24 cellular contexts compared by ENCODE assay signal in genomic region chr6:1820165-1820564, GRCh38.
DNase-seq lines count a peak whose midpoint lies in the region; ATAC-seq, FAIRE-seq and TF ChIP-seq lines count a peak whose summit lies in the region.
"Had no signal": no experiment of that assay in that cellular context is flagged by ENCODE, and none has a peak within 500 bp of the region (broad histone marks: within the 10 kb centered on the region; RNA-seq: fewer than 3 reads in every experiment).

No MANE protein-coding gene starts in this region.

- in situ Hi-C loops in HepG2 (cut with HindIII; ENCODE audit: extremely low pct_ligation_motif_present, low pct_unique_long_range_greater_than_20kb), result no loop called here

- WGBS in HepG2 (ENCODE audit: low lambda C conversion rate), result 87% methylated on average over 1 of the region's 1 CpG

- H3K27me3 Mint-ChIP-seq in HFFc6 (ENCODE audit: insufficient read depth) (peaks cover 1% of the 10 kb centered on the region; the same call in 1 of the 2 replicates), chondrocyte (ENCODE audit: low read depth) (no peaks in the 10 kb centered on the region)
- H3K27me3 Mint-ChIP-seq in natural killer cell treated with Interleukin-12 subunit alpha and Interleukin-12 subunit beta and Interleukin-15 and Interleukin-18, amount 100 ng/mL, for 72 hours, result no peaks in the 10 kb centered on the region

- H3K27ac ChIP-seq in HepG2 (ENCODE audit: extremely low read length, insufficient read depth, low read length), result no peak overlapping the region
- H3K27ac ChIP-seq: hepatocyte, KMS-11, transverse colon, WERI-Rb-1 had no signal

- intact Hi-C loops in HepG2 (cut with micrococcal nuclease; ENCODE audit: unreplicated experiment), result no loop called here

- H3K9me3 ChIP-seq in HepG2 (ENCODE audit: low read length), result no peaks in the 10 kb centered on the region
- H3K9me3 ChIP-seq: transverse colon had no signal

- H3K27ac Mint-ChIP-seq in HFFc6 (no peak overlapping the region), chondrocyte (ENCODE audit: unreplicated experiment) (peak overlapping the region; percentile 94)
- no peak overlapping the region for H3K27ac Mint-ChIP-seq in natural killer cell treated with Interleukin-12 subunit alpha and Interleukin-12 subunit beta and Interleukin-15 and Interleukin-18, amount 100 ng/mL, for 72 hours
- H3K27ac Mint-ChIP-seq in activated naive CD4-positive, alpha-beta T cell treated with anti-CD3 and anti-CD28 coated beads, Interleukin-2, amount 50 U/mL, for 72 hours, result no peak overlapping the region
- H3K27ac Mint-ChIP-seq: stimulated activated effector memory CD8-positive, alpha-beta T cell treated with anti-CD3 and anti-CD28 coated beads, Interleukin-12 subunit alpha, Interleukin-12 subunit beta, amount 100 ng/mL, for 72 hours had no signal

- no peaks in the 10 kb centered on the region for H3K79me2 ChIP-seq in HepG2 (ENCODE audit: insufficient read depth, low read length)
- H3K79me2 ChIP-seq: hepatocyte had no signal

- no peak overlapping the region for H2AFZ ChIP-seq in HepG2 (ENCODE audit: low read length)
- H2AFZ ChIP-seq: hepatocyte had no signal

- H3K4me3 ChIP-seq in AG04449 (ENCODE audit: low read depth, low read length), result no peak overlapping the region
- no peak overlapping the region for H3K4me3 ChIP-seq in HepG2 (replicated peaks in 1 of 3; ENCODE audit: insufficient read depth in 1 of 3, low read depth in 2 of 3, low read length in 3 of 3)
- H3K4me3 ChIP-seq: hepatocyte, transverse colon had no signal

- TF ChIP-seq POLR2A in HepG2 (IDR thresholded peaks at IDR 0.05; ENCODE audit: insufficient read depth in 1 of 2, low read depth in 2 of 2, low read length in 2 of 2), result no peak
- TF ChIP-seq POLR2A in GM12891 (IDR thresholded peaks at IDR 0.05; ENCODE audit: low read depth, low read length), result no peak

- no peaks in the 10 kb centered on the region for H3K27me3 ChIP-seq in HepG2 (ENCODE audit: control insufficient read depth in 1 of 2, insufficient read depth in 2 of 2, low read length in 2 of 2)
- H3K27me3 ChIP-seq: hepatocyte, transverse colon had no signal

- H3K36me3 ChIP-seq in HepG2 (replicated peaks in 1 of 2; ENCODE audit: control insufficient read depth in 1 of 2, insufficient read depth in 2 of 2, low read length in 2 of 2), result peaks cover 0 to under 1% of the 10 kb centered on the region in 2 experiments; a peak in 1 of 5 replicates
- H3K36me3 ChIP-seq: transverse colon, WERI-Rb-1 had no signal

- TF ChIP-seq EP300 in HepG2 (IDR thresholded peaks at IDR 0.05; ENCODE audit: low read depth in 2 of 2, low read length in 2 of 2), result no peak
- no peak for TF ChIP-seq EP300 in HepG2 (CRISPR knock-in tag; IDR thresholded peaks at IDR 0.05; ENCODE audit: borderline replicate concordance)

- FAIRE-seq in HepG2 (lab: Jason Lieb, UNC) (no peak), GM12891 (lab: Jason Lieb, UNC) (no peak)
- FAIRE-seq: bronchial epithelial cell had no signal

- ATAC-seq in HepG2 (no peak), GM18502 (IDR thresholded peaks at IDR 0.05; ENCODE audit: poor library complexity, unreplicated experiment) (no peak)
- ATAC-seq in natural killer cell treated with Interleukin-12 subunit alpha and Interleukin-12 subunit beta and Interleukin-15 and Interleukin-18, amount 100 ng/mL, for 72 hours, result no peak
- no peak for ATAC-seq in activated naive CD4-positive, alpha-beta T cell treated with anti-CD3 and anti-CD28 coated beads, Interleukin-2, amount 50 U/mL, for 72 hours
- ATAC-seq: esophagus mucosa; HCT116; stimulated activated effector memory CD8-positive, alpha-beta T cell treated with anti-CD3 and anti-CD28 coated beads, Interleukin-12 subunit alpha, Interleukin-12 subunit beta, amount 100 ng/mL, for 72 hours had no signal

- H3K9me3 Mint-ChIP-seq in HFFc6 (no peaks in the 10 kb centered on the region), chondrocyte (ENCODE audit: low read depth) (no peaks in the 10 kb centered on the region)
- no peaks in the 10 kb centered on the region for H3K9me3 Mint-ChIP-seq in natural killer cell treated with Interleukin-12 subunit alpha and Interleukin-12 subunit beta and Interleukin-15 and Interleukin-18, amount 100 ng/mL, for 72 hours
- H3K9me3 Mint-ChIP-seq in activated naive CD4-positive, alpha-beta T cell treated with anti-CD3 and anti-CD28 coated beads, Interleukin-2, amount 50 U/mL, for 72 hours, result no peaks in the 10 kb centered on the region
- H3K9me3 Mint-ChIP-seq: stimulated activated effector memory CD8-positive, alpha-beta T cell treated with anti-CD3 and anti-CD28 coated beads, Interleukin-12 subunit alpha, Interleukin-12 subunit beta, amount 100 ng/mL, for 72 hours had no signal

- H3K9ac ChIP-seq in HepG2 (ENCODE audit: insufficient read depth, low read depth, low read length), result no peak overlapping the region
- H3K9ac ChIP-seq: KMS-11 had no signal

- no TSS peak for BruUV-seq in HepG2 (replicated peaks; lab: Mats Ljungman, UMichigan)

- H3K4me2 ChIP-seq in HepG2 (ENCODE audit: low read depth, low read length), result no peak overlapping the region

- TF ChIP-seq RAD21 in HepG2 (CRISPR knock-in tag; IDR thresholded peaks at IDR 0.05), result no peak

- POLR2A ChIA-PET in AG04449 (lab: Yijun Ruan, JAX) (interaction anchor here (1.6 kb wide), 1 partner anchor 24 kb away, joined by 3 read pairs; no protein-coding TSS in a partner anchor), HepG2 (lab: Yijun Ruan, JAX) (no interaction called here)

- no peak for TF ChIP-seq CTCF in AG04449 (IDR thresholded peaks at IDR 0.05; ENCODE audit: insufficient read depth, low read length, missing control alignments)
- no peak for TF ChIP-seq CTCF in HFFc6 (IDR thresholded peaks at IDR 0.05)
- TF ChIP-seq CTCF in chondrocyte (IDR thresholded peaks at IDR 0.05), result no peak
- no peak for TF ChIP-seq CTCF in HepG2 (CRISPR knock-in tag; IDR thresholded peaks at IDR 0.05)

- H4K20me1 ChIP-seq in HepG2 (ENCODE audit: insufficient read depth, low read length), result no peaks in the 10 kb centered on the region

- DNase-seq in AG04449 (ENCODE audit: low read depth, low spot score) (peak; percentile 51), HFFc6 (peak; percentile 62), chondrocyte (ENCODE audit: low spot score) (no peak), HepG2 (ENCODE audit: low spot score) (peak; percentile 27), GM12891 (ENCODE audit: insufficient read length, low spot score) (no peak)
- no peak for DNase-seq in natural killer cell treated with Interleukin-12 subunit alpha and Interleukin-12 subunit beta and Interleukin-15 and Interleukin-18, amount 100 ng/mL, for 72 hours (ENCODE audit: low spot score)
- no peak for DNase-seq in activated naive CD4-positive, alpha-beta T cell treated with anti-CD3 and anti-CD28 coated beads, Interleukin-2, amount 50 U/mL, for 72 hours (ENCODE audit: low spot score in 2 of 2)
- DNase-seq: activated CD4-positive, alpha-beta T cell treated with anti-CD3 and anti-CD28 coated beads, Interleukin-2, amount 50 U/mL, for 48 hours; activated naive CD4-positive, alpha-beta T cell treated with anti-CD3 and anti-CD28 coated beads, Interleukin-2, amount 50 U/mL, for 16 hours; activated T-cell treated with anti-CD3 and anti-CD28 coated beads, Interleukin-2, amount 50 U/mL, for 1 hour; NCI-H1092; NCI-H2029 treated with DMSO at 0.1 percent for 48 hours; NCI-H510A; SHP77; T-helper 2 cell; transverse colon; WERI-Rb-1 had no signal

- H3K36me3 Mint-ChIP-seq in HFFc6 (ENCODE audit: low read depth), result no peaks in the 10 kb centered on the region
- peaks cover 2% of the 10 kb centered on the region for H3K36me3 Mint-ChIP-seq in chondrocyte (ENCODE audit: low read depth)
- no peaks in the 10 kb centered on the region for H3K36me3 Mint-ChIP-seq in natural killer cell treated with Interleukin-12 subunit alpha and Interleukin-12 subunit beta and Interleukin-15 and Interleukin-18, amount 100 ng/mL, for 72 hours
- peaks cover 0 to 8% of the 10 kb centered on the region in 2 donors for H3K36me3 Mint-ChIP-seq in activated naive CD4-positive, alpha-beta T cell treated with anti-CD3 and anti-CD28 coated beads, Interleukin-2, amount 50 U/mL, for 72 hours
- H3K36me3 Mint-ChIP-seq: stimulated activated effector memory CD8-positive, alpha-beta T cell treated with anti-CD3 and anti-CD28 coated beads, Interleukin-12 subunit alpha, Interleukin-12 subunit beta, amount 100 ng/mL, for 72 hours had no signal

- H3K4me3 Mint-ChIP-seq in HFFc6 (no peak overlapping the region), chondrocyte (ENCODE audit: unreplicated experiment) (no peak overlapping the region)
- no peak overlapping the region for H3K4me3 Mint-ChIP-seq in natural killer cell treated with Interleukin-12 subunit alpha and Interleukin-12 subunit beta and Interleukin-15 and Interleukin-18, amount 100 ng/mL, for 72 hours
- H3K4me3 Mint-ChIP-seq: stimulated activated effector memory CD8-positive, alpha-beta T cell treated with anti-CD3 and anti-CD28 coated beads, Interleukin-12 subunit alpha, Interleukin-12 subunit beta, amount 100 ng/mL, for 72 hours had no signal

- H3K4me1 ChIP-seq in HepG2 (ENCODE audit: insufficient read depth, low read length), result peaks cover 22% of the 10 kb centered on the region

- CTCF ChIA-PET in AG04449 (lab: Yijun Ruan, JAX), result interaction anchor here (1.0 to 1.4 kb wide), 3 partner anchors 120 to 284 kb away, joined by 3 read pairs; no protein-coding TSS in a partner anchor
- CTCF ChIA-PET in HepG2 (lab: Yijun Ruan, JAX; ENCODE audit: low intra/inter-chr PET ratio, low total read pairs), result no interaction called here

- H3K4me1 Mint-ChIP-seq in HFFc6 (ENCODE audit: low read depth) (peaks cover 40% of the 10 kb centered on the region), chondrocyte (ENCODE audit: low read depth) (peaks cover 30% of the 10 kb centered on the region)
- H3K4me1 Mint-ChIP-seq in natural killer cell treated with Interleukin-12 subunit alpha and Interleukin-12 subunit beta and Interleukin-15 and Interleukin-18, amount 100 ng/mL, for 72 hours (ENCODE audit: low read depth in 2 of 2), result no peaks in the 10 kb centered on the region

TF ChIP-seq in HepG2, 621 proteins besides CTCF, POLR2A, EP300 and RAD21:
- TF ChIP-seq ZNF101 (CRISPR knock-in tag; IDR thresholded peaks at IDR 0.05; ENCODE audit: borderline replicate concordance, low read depth) (no peak), CEBPB (IDR thresholded peaks at IDR 0.05; ENCODE audit: borderline replicate concordance, low read depth, low read length) (peak; percentile 77), DNMT1 (CRISPR knock-in tag; IDR thresholded peaks at IDR 0.05) (no peak)

TF ChIP-seq in GM12891, 5 proteins besides CTCF, POLR2A, EP300 and RAD21:
- TF ChIP-seq POU2F2 (IDR thresholded peaks at IDR 0.05; ENCODE audit: low read depth, low read length), result no peak
- no peak for TF ChIP-seq POLR2AphosphoS5 (IDR thresholded peaks at IDR 0.05; ENCODE audit: low read depth, low read length)
- no peak for TF ChIP-seq SPI1 (IDR thresholded peaks at IDR 0.05; ENCODE audit: low read depth, low read length)
- no peak for TF ChIP-seq PAX5 (IDR thresholded peaks at IDR 0.05; ENCODE audit: insufficient read depth, low read length, severe bottlenecking)
- no peak for TF ChIP-seq TAF1 (IDR thresholded peaks at IDR 0.05; ENCODE audit: low read depth, low read length)

Comparison
In these comparisons a context has a peak if more than half of its experiments do, and no peak if none do; other contexts are left out.
1. DNase-seq: peak in AG04449 (single experiment), HFFc6 (single experiment) and HepG2 (single experiment); none in chondrocyte (single experiment), natural killer cell treated with Interleukin-12 subunit alpha and Interleukin-12 subunit beta and Interleukin-15 and Interleukin-18, amount 100 ng/mL, for 72 hours (single experiment), GM12891 (single experiment) and activated naive CD4-positive, alpha-beta T cell treated with anti-CD3 and anti-CD28 coated beads, Interleukin-2, amount 50 U/mL, for 72 hours (0 of 2).